Comparison of ENCODE assay signal across 1 cellular context in the genomic region with DNA sequence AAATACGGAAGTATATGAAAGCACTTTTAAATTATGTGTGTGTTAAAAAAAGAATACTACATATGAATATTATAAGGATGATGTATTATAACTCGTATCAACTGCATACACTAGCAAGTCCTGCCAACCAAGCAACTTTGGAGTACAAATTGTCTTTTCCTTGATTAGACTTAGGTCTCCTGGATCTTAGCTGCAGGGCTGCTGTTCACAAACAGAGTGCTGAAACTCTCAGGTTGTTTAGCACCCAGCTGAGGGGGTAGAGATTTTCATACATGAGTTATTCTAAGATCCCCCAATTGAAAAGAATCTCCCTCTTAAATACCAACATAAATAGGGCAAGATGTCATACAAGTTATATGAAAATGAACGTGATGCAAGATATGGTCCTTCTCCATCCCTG.
TF ChIP-seq lines count a peak whose summit lies in the region.

No MANE protein-coding gene starts in this region.

TF ChIP-seq in GM12878, 131 proteins besides CTCF, POLR2A, EP300 and RAD21:
- TF ChIP-seq, protein P1, sequence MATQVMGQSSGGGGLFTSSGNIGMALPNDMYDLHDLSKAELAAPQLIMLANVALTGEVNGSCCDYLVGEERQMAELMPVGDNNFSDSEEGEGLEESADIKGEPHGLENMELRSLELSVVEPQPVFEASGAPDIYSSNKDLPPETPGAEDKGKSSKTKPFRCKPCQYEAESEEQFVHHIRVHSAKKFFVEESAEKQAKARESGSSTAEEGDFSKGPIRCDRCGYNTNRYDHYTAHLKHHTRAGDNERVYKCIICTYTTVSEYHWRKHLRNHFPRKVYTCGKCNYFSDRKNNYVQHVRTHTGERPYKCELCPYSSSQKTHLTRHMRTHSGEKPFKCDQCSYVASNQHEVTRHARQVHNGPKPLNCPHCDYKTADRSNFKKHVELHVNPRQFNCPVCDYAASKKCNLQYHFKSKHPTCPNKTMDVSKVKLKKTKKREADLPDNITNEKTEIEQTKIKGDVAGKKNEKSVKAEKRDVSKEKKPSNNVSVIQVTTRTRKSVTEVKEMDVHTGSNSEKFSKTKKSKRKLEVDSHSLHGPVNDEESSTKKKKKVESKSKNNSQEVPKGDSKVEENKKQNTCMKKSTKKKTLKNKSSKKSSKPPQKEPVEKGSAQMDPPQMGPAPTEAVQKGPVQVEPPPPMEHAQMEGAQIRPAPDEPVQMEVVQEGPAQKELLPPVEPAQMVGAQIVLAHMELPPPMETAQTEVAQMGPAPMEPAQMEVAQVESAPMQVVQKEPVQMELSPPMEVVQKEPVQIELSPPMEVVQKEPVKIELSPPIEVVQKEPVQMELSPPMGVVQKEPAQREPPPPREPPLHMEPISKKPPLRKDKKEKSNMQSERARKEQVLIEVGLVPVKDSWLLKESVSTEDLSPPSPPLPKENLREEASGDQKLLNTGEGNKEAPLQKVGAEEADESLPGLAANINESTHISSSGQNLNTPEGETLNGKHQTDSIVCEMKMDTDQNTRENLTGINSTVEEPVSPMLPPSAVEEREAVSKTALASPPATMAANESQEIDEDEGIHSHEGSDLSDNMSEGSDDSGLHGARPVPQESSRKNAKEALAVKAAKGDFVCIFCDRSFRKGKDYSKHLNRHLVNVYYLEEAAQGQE (IDR thresholded peaks at IDR 0.05; ENCODE audit: low read depth, low read length), result peak; percentile 78
- TF ChIP-seq, protein P2, sequence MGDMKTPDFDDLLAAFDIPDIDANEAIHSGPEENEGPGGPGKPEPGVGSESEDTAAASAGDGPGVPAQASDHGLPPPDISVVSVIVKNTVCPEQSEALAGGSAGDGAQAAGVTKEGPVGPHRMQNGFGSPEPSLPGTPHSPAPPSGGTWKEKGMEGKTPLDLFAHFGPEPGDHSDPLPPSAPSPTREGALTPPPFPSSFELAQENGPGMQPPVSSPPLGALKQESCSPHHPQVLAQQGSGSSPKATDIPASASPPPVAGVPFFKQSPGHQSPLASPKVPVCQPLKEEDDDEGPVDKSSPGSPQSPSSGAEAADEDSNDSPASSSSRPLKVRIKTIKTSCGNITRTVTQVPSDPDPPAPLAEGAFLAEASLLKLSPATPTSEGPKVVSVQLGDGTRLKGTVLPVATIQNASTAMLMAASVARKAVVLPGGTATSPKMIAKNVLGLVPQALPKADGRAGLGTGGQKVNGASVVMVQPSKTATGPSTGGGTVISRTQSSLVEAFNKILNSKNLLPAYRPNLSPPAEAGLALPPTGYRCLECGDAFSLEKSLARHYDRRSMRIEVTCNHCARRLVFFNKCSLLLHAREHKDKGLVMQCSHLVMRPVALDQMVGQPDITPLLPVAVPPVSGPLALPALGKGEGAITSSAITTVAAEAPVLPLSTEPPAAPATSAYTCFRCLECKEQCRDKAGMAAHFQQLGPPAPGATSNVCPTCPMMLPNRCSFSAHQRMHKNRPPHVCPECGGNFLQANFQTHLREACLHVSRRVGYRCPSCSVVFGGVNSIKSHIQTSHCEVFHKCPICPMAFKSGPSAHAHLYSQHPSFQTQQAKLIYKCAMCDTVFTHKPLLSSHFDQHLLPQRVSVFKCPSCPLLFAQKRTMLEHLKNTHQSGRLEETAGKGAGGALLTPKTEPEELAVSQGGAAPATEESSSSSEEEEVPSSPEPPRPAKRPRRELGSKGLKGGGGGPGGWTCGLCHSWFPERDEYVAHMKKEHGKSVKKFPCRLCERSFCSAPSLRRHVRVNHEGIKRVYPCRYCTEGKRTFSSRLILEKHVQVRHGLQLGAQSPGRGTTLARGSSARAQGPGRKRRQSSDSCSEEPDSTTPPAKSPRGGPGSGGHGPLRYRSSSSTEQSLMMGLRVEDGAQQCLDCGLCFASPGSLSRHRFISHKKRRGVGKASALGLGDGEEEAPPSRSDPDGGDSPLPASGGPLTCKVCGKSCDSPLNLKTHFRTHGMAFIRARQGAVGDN (IDR thresholded peaks at IDR 0.05), result no peak
- TF ChIP-seq, protein P3, sequence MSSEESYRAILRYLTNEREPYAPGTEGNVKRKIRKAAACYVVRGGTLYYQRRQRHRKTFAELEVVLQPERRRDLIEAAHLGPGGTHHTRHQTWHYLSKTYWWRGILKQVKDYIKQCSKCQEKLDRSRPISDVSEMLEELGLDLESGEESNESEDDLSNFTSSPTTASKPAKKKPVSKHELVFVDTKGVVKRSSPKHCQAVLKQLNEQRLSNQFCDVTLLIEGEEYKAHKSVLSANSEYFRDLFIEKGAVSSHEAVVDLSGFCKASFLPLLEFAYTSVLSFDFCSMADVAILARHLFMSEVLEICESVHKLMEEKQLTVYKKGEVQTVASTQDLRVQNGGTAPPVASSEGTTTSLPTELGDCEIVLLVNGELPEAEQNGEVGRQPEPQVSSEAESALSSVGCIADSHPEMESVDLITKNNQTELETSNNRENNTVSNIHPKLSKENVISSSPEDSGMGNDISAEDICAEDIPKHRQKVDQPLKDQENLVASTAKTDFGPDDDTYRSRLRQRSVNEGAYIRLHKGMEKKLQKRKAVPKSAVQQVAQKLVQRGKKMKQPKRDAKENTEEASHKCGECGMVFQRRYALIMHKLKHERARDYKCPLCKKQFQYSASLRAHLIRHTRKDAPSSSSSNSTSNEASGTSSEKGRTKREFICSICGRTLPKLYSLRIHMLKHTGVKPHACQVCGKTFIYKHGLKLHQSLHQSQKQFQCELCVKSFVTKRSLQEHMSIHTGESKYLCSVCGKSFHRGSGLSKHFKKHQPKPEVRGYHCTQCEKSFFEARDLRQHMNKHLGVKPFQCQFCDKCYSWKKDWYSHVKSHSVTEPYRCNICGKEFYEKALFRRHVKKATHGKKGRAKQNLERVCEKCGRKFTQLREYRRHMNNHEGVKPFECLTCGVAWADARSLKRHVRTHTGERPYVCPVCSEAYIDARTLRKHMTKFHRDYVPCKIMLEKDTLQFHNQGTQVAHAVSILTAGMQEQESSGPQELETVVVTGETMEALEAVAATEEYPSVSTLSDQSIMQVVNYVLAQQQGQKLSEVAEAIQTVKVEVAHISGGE (CRISPR knock-in tag; IDR thresholded peaks at IDR 0.05), result no peak
